Comparison of ENCODE assay signal across 9 cellular contexts in the genomic region with DNA sequence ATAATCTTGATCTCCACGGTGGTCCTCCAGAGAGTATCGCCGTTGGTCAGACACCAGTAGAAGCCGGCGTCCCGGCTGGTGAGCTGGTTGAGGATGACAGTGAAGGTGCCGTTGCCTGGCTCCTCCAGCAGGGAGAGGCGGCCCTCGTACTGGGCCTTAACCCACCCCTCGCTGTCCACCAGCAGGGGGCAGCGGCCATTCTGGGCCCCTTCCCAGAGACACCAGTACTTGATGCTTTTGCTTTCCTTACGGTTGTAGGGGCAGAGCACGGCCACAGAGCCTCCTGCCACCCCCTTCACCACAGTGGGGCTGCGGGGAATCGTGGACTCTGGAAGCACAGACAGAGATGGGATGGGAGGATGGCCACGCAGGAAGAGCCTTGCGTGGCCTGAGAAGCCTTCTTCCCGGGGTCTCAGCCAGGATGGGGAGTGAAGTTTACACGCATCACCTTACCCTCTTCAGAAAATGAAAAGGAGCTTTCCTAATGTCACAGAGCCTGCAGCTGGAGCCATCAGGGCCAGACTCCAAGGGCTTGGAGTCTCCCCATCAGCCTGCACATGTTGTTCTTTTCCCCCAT. TPM values are rescaled to one million over a fixed set of nuclear protein-coding genes. Genes with fewer than 3 reads are reported as not detected.
DNase-seq lines count a peak whose midpoint lies in the region; ATAC-seq, FAIRE-seq and TF ChIP-seq lines count a peak whose summit lies in the region.
"Had no signal": no experiment of that assay in that cellular context is flagged by ENCODE, and none has a peak within 500 bp of the region (broad histone marks: within the 10 kb centered on the region; RNA-seq: fewer than 3 reads in every experiment).

No MANE protein-coding gene starts in this region.

- peaks cover 2 to 31% (median 29%) of the 10 kb centered on the region in 7 donors for H3K4me1 Mint-ChIP-seq in naive thymus-derived CD4-positive, alpha-beta T cell

- POLR2A ChIA-PET in naive thymus-derived CD4-positive, alpha-beta T cell (lab: Charles Lee) = interaction anchor here (0.7 to 13.2 kb wide), 7 partner anchors 10 to 196 kb away, joined by 3 to 323 read pairs (median 3); a partner anchor contains a TSS

- H3K27ac ChIP-seq in SJCRH30 = no peak overlapping the region
- no peak overlapping the region for H3K27ac ChIP-seq in naive thymus-derived CD4-positive, alpha-beta T cell (ENCODE audit: low read depth, low read length)

- intact Hi-C loops in naive thymus-derived CD4-positive, alpha-beta T cell (cut with micrococcal nuclease) = loop anchor here (1.0 kb wide), 1 partner anchor 47 kb away; no protein-coding TSS in a partner anchor

- H3K9me3 ChIP-seq in SJCRH30 (replicated peaks) = no peaks in the 10 kb centered on the region
- no peaks in the 10 kb centered on the region for H3K9me3 ChIP-seq in naive thymus-derived CD4-positive, alpha-beta T cell (ENCODE audit: control insufficient read depth in 2 of 3, low read length in 3 of 3)

- H3K27me3 Mint-ChIP-seq in naive thymus-derived CD4-positive, alpha-beta T cell = peaks cover 0 to 8% (median 0%) of the 10 kb centered on the region in 5 donors

- TF ChIP-seq POLR2A in GM12891 (IDR thresholded peaks at IDR 0.05; ENCODE audit: low read depth, low read length) = no peak

- DNase-seq in 8988T (peak; percentile 52), GM12891 (ENCODE audit: insufficient read length, low spot score) (peak; percentile 60), SJCRH30 (peak; percentile 42 to 57), cerebellar cortex (ENCODE audit: low spot score) (peak; percentile 16), amniotic stem cell (lab: John Stamatoyannopoulos, UW) (no peak), globus pallidus (ENCODE audit: low spot score) (no peak), T-helper 9 cell (no peak)
- DNase-seq in naive thymus-derived CD4-positive, alpha-beta T cell = peak in 4 of 9 donors; percentile 28 to 56 (median 48)

- ATAC-seq in naive thymus-derived CD4-positive, alpha-beta T cell = peak; percentile 68

- H3K9me3 Mint-ChIP-seq in naive thymus-derived CD4-positive, alpha-beta T cell = no peaks in the 10 kb centered on the region

- H3K4me3 ChIP-seq in SJCRH30 = no peak overlapping the region
- no peak overlapping the region for H3K4me3 ChIP-seq in naive thymus-derived CD4-positive, alpha-beta T cell (ENCODE audit: low read length)

- peaks cover 10% of the 10 kb centered on the region for H3K27me3 ChIP-seq in SJCRH30
- no peaks in the 10 kb centered on the region for H3K27me3 ChIP-seq in naive thymus-derived CD4-positive, alpha-beta T cell (ENCODE audit: control insufficient read depth in 2 of 2, insufficient read depth in 2 of 2, low read length in 2 of 2)

- H3K4me1 ChIP-seq in SJCRH30 = no peaks in the 10 kb centered on the region
- H3K4me1 ChIP-seq in naive thymus-derived CD4-positive, alpha-beta T cell (ENCODE audit: control insufficient read depth in 2 of 2, insufficient read depth in 2 of 2, low read length in 2 of 2) = peaks cover 6 to 12% of the 10 kb centered on the region in 2 donors

- peak overlapping the region in 1 of 9 donors; percentile 12 for H3K27ac Mint-ChIP-seq in naive thymus-derived CD4-positive, alpha-beta T cell

- H3K36me3 ChIP-seq in SJCRH30 = no peaks in the 10 kb centered on the region
- H3K36me3 ChIP-seq in naive thymus-derived CD4-positive, alpha-beta T cell (ENCODE audit: control insufficient read depth in 2 of 3, insufficient read depth in 3 of 3, low read length in 3 of 3) = no peaks in the 10 kb centered on the region

- H3K36me3 Mint-ChIP-seq in naive thymus-derived CD4-positive, alpha-beta T cell = no peaks in the 10 kb centered on the region

- peak; percentile 58 for FAIRE-seq in GM12891 (lab: Jason Lieb, UNC)
- FAIRE-seq: GM18507 had no signal

- CTCF ChIA-PET in naive thymus-derived CD4-positive, alpha-beta T cell (lab: Charles Lee) = interaction anchor here (0.6 to 19.1 kb wide), 15 partner anchors 10 to 210 kb away, joined by 3 to 343 read pairs (median 5); a partner anchor contains a TSS

- no peak overlapping the region for H3K4me3 Mint-ChIP-seq in naive thymus-derived CD4-positive, alpha-beta T cell

TF ChIP-seq in GM12891, 5 proteins besides CTCF, POLR2A, EP300 and RAD21:
- TF ChIP-seq PAX5 (IDR thresholded peaks at IDR 0.05; ENCODE audit: insufficient read depth, low read length, severe bottlenecking) (no peak), POLR2AphosphoS5 (IDR thresholded peaks at IDR 0.05; ENCODE audit: low read depth, low read length) (no peak), TAF1 (IDR thresholded peaks at IDR 0.05; ENCODE audit: low read depth, low read length) (no peak), POU2F2 (IDR thresholded peaks at IDR 0.05; ENCODE audit: low read depth, low read length) (no peak), SPI1 (IDR thresholded peaks at IDR 0.05; ENCODE audit: low read depth, low read length) (no peak)
TF ChIP-seq in GM12891: peak in this region for 0.

RNA-seq across cellular contexts. Expression of a gene that starts 10.7 kb away (rescaled TPM):
- polyA plus RNA-seq in GM12891 (2012; ENCODE audit: low read depth, missing spikeins) = 10.4 TPM
- total RNA-seq in SJCRH30 (2014; rRNA removed; shearing (Covaris generic)) = not detected in 2 replicates
- not detected for total RNA-seq in naive thymus-derived CD4-positive, alpha-beta T cell
- not detected for polyA plus RNA-seq in naive thymus-derived CD4-positive, alpha-beta T cell

RNA-seq across cellular contexts. Expression of a gene that starts 13.8 kb away (rescaled TPM):
- polyA plus RNA-seq in GM12891 (2012; ENCODE audit: low read depth, missing spikeins) = 233 TPM
- total RNA-seq in SJCRH30 (2014; rRNA removed; shearing (Covaris generic)) = not detected in 2 replicates
- 100 to 1,000 TPM; 103 to 943 (median 312) TPM for total RNA-seq in naive thymus-derived CD4-positive, alpha-beta T cell
- 100 to 1,000 TPM; 803 to 998 TPM for polyA plus RNA-seq in naive thymus-derived CD4-positive, alpha-beta T cell

RNA-seq across cellular contexts. Expression of a gene that starts 34.7 kb away (rescaled TPM):
- 0.08 TPM for polyA plus RNA-seq in GM12891 (2012; ENCODE audit: low read depth, missing spikeins)
- total RNA-seq in SJCRH30 (2014; rRNA removed; shearing (Covaris generic)) = not detected in 2 replicates
- total RNA-seq in naive thymus-derived CD4-positive, alpha-beta T cell = not detected
- polyA plus RNA-seq in naive thymus-derived CD4-positive, alpha-beta T cell = not detected

RNA-seq across cellular contexts. Expression of a gene that starts 38.3 kb away (rescaled TPM):
- polyA plus RNA-seq in GM12891 (2012; ENCODE audit: low read depth, missing spikeins) = 30.3 TPM
- total RNA-seq in SJCRH30 (2014; rRNA removed; shearing (Covaris generic)) = not detected in 2 replicates
- under 1 TPM in 1 of 5 experiments, not detected in 4; 0.51 TPM for total RNA-seq in naive thymus-derived CD4-positive, alpha-beta T cell
- 10 to 100 TPM; 27.9 to 28.4 TPM for polyA plus RNA-seq in naive thymus-derived CD4-positive, alpha-beta T cell

Comparison
In these comparisons a context has a peak if more than half of its experiments do, and no peak if none do; other contexts are left out.
1. DNase-seq: peak in 8988T (single experiment), GM12891 (single experiment), SJCRH30 (2 of 2) and cerebellar cortex (single experiment); none in amniotic stem cell (single experiment), globus pallidus (single experiment) and T-helper 9 cell (single experiment).
2. RNA of a gene that starts 13.8 kb away (total RNA-seq): 103 to 943 TPM in naive thymus-derived CD4-positive, alpha-beta T cell; not detected in SJCRH30; every median in the first group is over 100 times any median in the second.